Comparison of ENCODE assay signal across 24 cellular contexts in genomic region chr11:111668980-111669379, GRCh38.
"Had no signal": no experiment of that assay in that cellular context is flagged by ENCODE, and none has a peak within 500 bp of the region (broad histone marks: within the 10 kb centered on the region; RNA-seq: fewer than 3 reads in every experiment).

No MANE protein-coding gene starts in this region.

- H3K4me3 Mint-ChIP-seq: naive thymus-derived CD4-positive, alpha-beta T cell; natural killer cell; nephron; neural progenitor cell; stimulated activated memory B cell treated with anti-CD40 and anti-IgM and Interleukin-4, amounts not matched to agents 10 μg/mL and 1 μg/mL and 100 μg/mL, for 72 hours; stimulated activated naive CD8-positive, alpha-beta T cell treated with anti-CD3 and anti-CD28 coated beads, Interleukin-15, amount 100 ng/mL, for 72 hours had no signal

- DNase-seq: naive thymus-derived CD4-positive, alpha-beta T cell; natural killer cell; occipital lobe; ovary; posterior cingulate gyrus; psoas muscle; right cardiac atrium; right lobe of liver; sigmoid colon; small intestine; stimulated activated CD4-positive, alpha-beta T cell treated with anti-CD3 and anti-CD28 coated beads, Interleukin-15, amount 100 ng/mL, for 24 hours; stimulated activated CD4-positive, alpha-beta T cell treated with anti-CD3 and anti-CD28 coated beads, Interleukin-2, amount 100 ng/mL, for 24 hours; stimulated activated CD4-positive, alpha-beta T cell treated with anti-CD3 and anti-CD28 coated beads, Interleukin-2, amount 100 ng/mL, for 48 hours; stimulated activated CD4-positive, alpha-beta T cell treated with anti-CD3 and anti-CD28 coated beads, Interleukin-4, amount 100 ng/mL, for 24 hours; stimulated activated naive CD4-positive, alpha-beta T cell; stimulated activated naive CD8-positive, alpha-beta T cell treated with anti-CD3 and anti-CD28 coated beads, Interleukin-15, amount 100 ng/mL, for 72 hours; stimulated activated naive CD8-positive, alpha-beta T cell treated with anti-CD3 and anti-CD28 coated beads, Interleukin-15, Interleukin-2, amounts not matched to agents 100 U/mL and 50 U/mL, for 24 hours; thyroid gland; trophoblast cell; upper lobe of left lung had no signal

- H3K4me1 Mint-ChIP-seq: nephron; neural progenitor cell; stimulated activated memory B cell treated with anti-CD40 and anti-IgM and Interleukin-4, amounts not matched to agents 10 μg/mL and 1 μg/mL and 100 μg/mL, for 72 hours had no signal

- H3K27me3 Mint-ChIP-seq: naive thymus-derived CD4-positive, alpha-beta T cell; progenitor cell of endocrine pancreas; stimulated activated memory B cell treated with anti-CD40 and anti-IgM and Interleukin-4, amounts not matched to agents 10 μg/mL and 1 μg/mL and 100 μg/mL, for 72 hours; stimulated activated naive CD8-positive, alpha-beta T cell treated with anti-CD3 and anti-CD28 coated beads, Interleukin-15, amount 100 ng/mL, for 72 hours had no signal

- H3K27ac Mint-ChIP-seq: naive thymus-derived CD4-positive, alpha-beta T cell; natural killer cell; nephron; neural progenitor cell; progenitor cell of endocrine pancreas; stimulated activated memory B cell treated with anti-CD40 and anti-IgM and Interleukin-4, amounts not matched to agents 10 μg/mL and 1 μg/mL and 100 μg/mL, for 72 hours; stimulated activated naive CD8-positive, alpha-beta T cell treated with anti-CD3 and anti-CD28 coated beads, Interleukin-15, amount 100 ng/mL, for 72 hours had no signal

- H3K36me3 Mint-ChIP-seq: natural killer cell had no signal

- H3K9me3 Mint-ChIP-seq: naive thymus-derived CD4-positive, alpha-beta T cell; natural killer cell; nephron; neural progenitor cell; stimulated activated memory B cell treated with anti-CD40 and anti-IgM and Interleukin-4, amounts not matched to agents 10 μg/mL and 1 μg/mL and 100 μg/mL, for 72 hours; stimulated activated naive CD8-positive, alpha-beta T cell treated with anti-CD3 and anti-CD28 coated beads, Interleukin-15, amount 100 ng/mL, for 72 hours had no signal

- ATAC-seq: naive thymus-derived CD4-positive, alpha-beta T cell; natural killer cell; psoas muscle; right cardiac atrium; right lobe of liver; stimulated activated memory B cell treated with anti-CD40 and anti-IgM and Interleukin-4, amounts not matched to agents 10 μg/mL and 1 μg/mL and 100 μg/mL, for 72 hours; stimulated activated naive CD8-positive, alpha-beta T cell treated with anti-CD3 and anti-CD28 coated beads, Interleukin-15, amount 100 ng/mL, for 72 hours; stimulated activated naive CD8-positive, alpha-beta T cell treated with anti-CD3 and anti-CD28 coated beads, Interleukin-15, Interleukin-2, amounts not matched to agents 100 U/mL and 50 U/mL, for 24 hours had no signal
